1 cellular context compared by ENCODE assay signal in genomic region chr17:1592751-1593629, GRCh38.
TF ChIP-seq lines count a peak whose summit lies in the region.

No MANE protein-coding gene starts in this region.

TF ChIP-seq in HCT116, 20 proteins besides CTCF, POLR2A, EP300 and RAD21 (continued from another document):
- TF ChIP-seq ZBTB33 (IDR thresholded peaks at IDR 0.05; ENCODE audit: extremely low read depth, insufficient replicate concordance, low read length) (no peak), CBX3 (IDR thresholded peaks at IDR 0.05; ENCODE audit: low read depth) (no peak), EGR1 (IDR thresholded peaks at IDR 0.05; ENCODE audit: low read depth) (no peak), CEBPB (IDR thresholded peaks at IDR 0.05; ENCODE audit: low read depth) (no peak), EZH2 (IDR thresholded peaks at IDR 0.05) (no peak), JUND (IDR thresholded peaks at IDR 0.05) (no peak)
